8 cellular contexts compared by ENCODE assay signal in the genomic region with DNA sequence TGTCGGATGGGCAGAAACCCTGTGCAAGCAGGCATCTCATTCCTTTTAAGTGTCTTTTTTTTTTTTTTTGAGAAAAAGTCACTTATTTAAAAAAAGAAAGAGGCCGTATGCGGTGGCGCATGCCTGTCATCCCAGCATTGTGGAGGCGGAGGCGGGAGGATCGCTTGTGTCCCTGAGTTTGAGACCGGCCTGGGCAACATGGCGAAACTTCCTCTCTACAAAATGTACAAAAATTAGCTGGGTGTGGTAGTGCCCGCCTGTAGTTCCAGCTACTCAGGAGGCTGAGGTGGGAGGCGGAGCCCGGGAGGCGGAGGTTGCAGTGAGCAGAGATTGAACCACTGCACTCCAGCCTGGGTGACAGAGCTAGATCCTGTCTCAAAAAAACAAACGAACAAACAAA. TPM values are rescaled to one million over a fixed set of nuclear protein-coding genes. Genes with fewer than 3 reads are reported as not detected.
DNase-seq lines count a peak whose midpoint lies in the region; ATAC-seq, FAIRE-seq and TF ChIP-seq lines count a peak whose summit lies in the region.

No MANE protein-coding gene starts in this region.

- 72% methylated on average over 10 of the region's 14 CpGs for WGBS in right lobe of liver (ENCODE audit: insufficient coverage, low coverage, low lambda C conversion rate, missing lambda C conversion rate)
- 80% methylated on average over 14 of the region's 14 CpGs for WGBS in HepG2 (ENCODE audit: low lambda C conversion rate)
- WGBS in mesenchymal stem cell: 92% methylated on average over 10 of the region's 14 CpGs

- DNase-seq in right lobe of liver (no peak), HepG2 (ENCODE audit: low spot score) (no peak), mesenchymal stem cell (no peak), substantia nigra (lab: John Stamatoyannopoulos, UW) (no peak), NCI-H226 (no peak)

- no peak overlapping the region for H2BK15ac ChIP-seq in mesenchymal stem cell (ENCODE audit: low read depth, poor library complexity, severe bottlenecking)

- no peak overlapping the region for H2AK5ac ChIP-seq in mesenchymal stem cell (ENCODE audit: low read length, severe bottlenecking)

- no peak overlapping the region for H3K23ac ChIP-seq in mesenchymal stem cell (ENCODE audit: low read length in 2 of 2)

- intact Hi-C loops in right lobe of liver (cut with DNase I): no loop called here
- intact Hi-C loops in HepG2 (cut with micrococcal nuclease; ENCODE audit: unreplicated experiment): no loop called here

- H3K4me3 Mint-ChIP-seq in brain: peak overlapping the region; percentile 95 to 98 (median 96)

- H3K27ac Mint-ChIP-seq in brain: peak overlapping the region in 3 of 5 experiments; percentile 36 to 93 (median 73)

- no peak overlapping the region for H3K4ac ChIP-seq in mesenchymal stem cell (ENCODE audit: low read depth in 1 of 2, low read length in 2 of 2)

- peaks cover 0 to 12% (median 2%) of the 10 kb centered on the region in 4 donors for H3K4me1 ChIP-seq in right lobe of liver
- peaks cover 19% of the 10 kb centered on the region; the same call in 1 of the 2 replicates for H3K4me1 ChIP-seq in HepG2 (ENCODE audit: insufficient read depth, low read length)
- H3K4me1 ChIP-seq in mesenchymal stem cell (ENCODE audit: control insufficient read depth, insufficient read depth, low read depth, low read length): peaks cover 30% of the 10 kb centered on the region

- H3K36me3 ChIP-seq in right lobe of liver (no peaks in the 10 kb centered on the region), HepG2 (replicated peaks in 1 of 2; ENCODE audit: control insufficient read depth in 1 of 2, insufficient read depth in 2 of 2, low read length in 2 of 2) (no peaks in the 10 kb centered on the region), mesenchymal stem cell (ENCODE audit: control insufficient read depth in 1 of 2, insufficient read depth in 2 of 2, low read depth in 1 of 2, low read length in 2 of 2) (peaks cover 2 to 13% of the 10 kb centered on the region in 2 experiments)

- CTCF ChIA-PET in HepG2 (lab: Yijun Ruan, JAX; ENCODE audit: low intra/inter-chr PET ratio, low total read pairs): no interaction called here

- TF ChIP-seq RAD21 in HepG2 (CRISPR knock-in tag; IDR thresholded peaks at IDR 0.05): no peak

- H3K9me3 Mint-ChIP-seq in brain: peaks cover 0 to 3% (median 0%) of the 10 kb centered on the region in 5 experiments

- no peak overlapping the region for H2BK5ac ChIP-seq in mesenchymal stem cell (ENCODE audit: low read depth, low read length, poor library complexity, severe bottlenecking)

- H3K4me1 Mint-ChIP-seq in brain: peaks cover 64% of the 10 kb centered on the region

- POLR2A ChIA-PET in HepG2 (lab: Yijun Ruan, JAX): no interaction called here

- H4K8ac ChIP-seq in mesenchymal stem cell (ENCODE audit: low read length): no peak overlapping the region

- no TSS peak for BruUV-seq in HepG2 (replicated peaks; lab: Mats Ljungman, UMichigan)

- ATAC-seq in right lobe of liver (no peak), HepG2 (no peak), HG03196 (IDR thresholded peaks at IDR 0.05; ENCODE audit: unreplicated experiment) (no peak), HG03135 (IDR thresholded peaks at IDR 0.05; ENCODE audit: unreplicated experiment) (no peak)

- H3K79me2 ChIP-seq in HepG2 (ENCODE audit: insufficient read depth, low read length): no peaks in the 10 kb centered on the region

- H3K9ac ChIP-seq in HepG2 (ENCODE audit: insufficient read depth, low read depth, low read length) (no peak overlapping the region), mesenchymal stem cell (ENCODE audit: low read length) (peak overlapping the region; percentile 87)

- H3K79me1 ChIP-seq in mesenchymal stem cell (replicated peaks; ENCODE audit: low read length, poor library complexity, severe bottlenecking): peaks cover 29% of the 10 kb centered on the region

- H4K20me1 ChIP-seq in HepG2 (ENCODE audit: insufficient read depth, low read length): no peaks in the 10 kb centered on the region

- no peak overlapping the region for H3K14ac ChIP-seq in mesenchymal stem cell (ENCODE audit: low read length in 2 of 2)

- TF ChIP-seq EP300 in HepG2 (IDR thresholded peaks at IDR 0.05; ENCODE audit: low read depth in 2 of 2, low read length in 2 of 2) (no peak), HepG2 (CRISPR knock-in tag; IDR thresholded peaks at IDR 0.05; ENCODE audit: borderline replicate concordance) (no peak)

- H2BK120ac ChIP-seq in mesenchymal stem cell (ENCODE audit: low read depth, low read length): no peak overlapping the region

- no peak overlapping the region for H3K18ac ChIP-seq in mesenchymal stem cell (ENCODE audit: low read depth in 1 of 2, low read length in 2 of 2)

- no peak for FAIRE-seq in HepG2 (lab: Jason Lieb, UNC)

- H2AFZ ChIP-seq in HepG2 (ENCODE audit: low read length) (no peak overlapping the region), mesenchymal stem cell (ENCODE audit: low read depth, low read length) (no peak overlapping the region)

- H3K27me3 ChIP-seq in right lobe of liver (no peaks in the 10 kb centered on the region), HepG2 (ENCODE audit: control insufficient read depth in 1 of 2, insufficient read depth in 2 of 2, low read length in 2 of 2) (peaks cover 4 to 55% of the 10 kb centered on the region in 2 experiments; a peak in 4 of 5 replicates), mesenchymal stem cell (ENCODE audit: control insufficient read depth in 1 of 2, insufficient read depth in 1 of 2, low read length in 2 of 2) (peaks cover 13 to 21% of the 10 kb centered on the region in 2 experiments)

- H3K4me3 ChIP-seq in right lobe of liver (peak overlapping the region in 2 of 3 donors; percentile 44 to 65), HepG2 (replicated peaks in 1 of 3; ENCODE audit: insufficient read depth in 1 of 3, low read depth in 2 of 3, low read length in 3 of 3) (no peak overlapping the region), mesenchymal stem cell (ENCODE audit: insufficient read depth in 1 of 2, low read depth in 1 of 2, low read length in 2 of 2) (peak overlapping the region in 1 of 2 experiments; percentile 91)

- H2BK12ac ChIP-seq in mesenchymal stem cell (ENCODE audit: low read length in 2 of 2): no peak overlapping the region

- in situ Hi-C loops in HepG2 (cut with HindIII; ENCODE audit: extremely low pct_ligation_motif_present, low pct_unique_long_range_greater_than_20kb): no loop called here

- H3K27me3 Mint-ChIP-seq in brain: peaks cover 33% of the 10 kb centered on the region

- TF ChIP-seq CTCF in right lobe of liver (IDR thresholded peaks at IDR 0.05): no peak
- TF ChIP-seq CTCF in HepG2 (CRISPR knock-in tag; IDR thresholded peaks at IDR 0.05): no peak
- no peak for TF ChIP-seq CTCF in brain (conservative IDR thresholded peaks at IDR 0.05)

- H3K27ac ChIP-seq in right lobe of liver (no peak overlapping the region), HepG2 (ENCODE audit: extremely low read length, insufficient read depth, low read length) (no peak overlapping the region), mesenchymal stem cell (ENCODE audit: low read length, poor library complexity, severe bottlenecking) (no peak overlapping the region), substantia nigra (ENCODE audit: low read depth, low read length, poor library complexity, severe bottlenecking) (no peak overlapping the region)

- H3K4me2 ChIP-seq in HepG2 (ENCODE audit: low read depth, low read length) (no peak overlapping the region), mesenchymal stem cell (ENCODE audit: low read length, poor library complexity, severe bottlenecking) (peak overlapping the region; percentile 69)

- no peak overlapping the region for H4K91ac ChIP-seq in mesenchymal stem cell (ENCODE audit: low read length)

- TF ChIP-seq POLR2A in right lobe of liver (IDR thresholded peaks at IDR 0.05): no peak
- TF ChIP-seq POLR2A in HepG2 (IDR thresholded peaks at IDR 0.05; ENCODE audit: insufficient read depth in 1 of 2, low read depth in 2 of 2, low read length in 2 of 2): no peak

- peaks cover 17% of the 10 kb centered on the region for H3K36me3 Mint-ChIP-seq in brain

- H3K9me3 ChIP-seq in right lobe of liver: no peaks in the 10 kb centered on the region
- no peaks in the 10 kb centered on the region for H3K9me3 ChIP-seq in HepG2 (ENCODE audit: low read length)
- no peaks in the 10 kb centered on the region for H3K9me3 ChIP-seq in mesenchymal stem cell (ENCODE audit: control insufficient read depth, low read length)

TF ChIP-seq in HepG2, 621 proteins besides CTCF, POLR2A, EP300 and RAD21 (continues in another document):
- TF ChIP-seq YEATS2 (CRISPR knock-in tag; IDR thresholded peaks at IDR 0.05; ENCODE audit: borderline replicate concordance) (no peak), ZNF33B (CRISPR knock-in tag; IDR thresholded peaks at IDR 0.05) (no peak), ZNF432 (CRISPR knock-in tag; IDR thresholded peaks at IDR 0.05; ENCODE audit: borderline replicate concordance) (no peak), RBFOX2 (IDR thresholded peaks at IDR 0.05; ENCODE audit: low read depth, low read length) (no peak)

RNA-seq across cellular contexts. Expression of a gene that starts 1.7 kb away (rescaled TPM):
- total RNA-seq in right lobe of liver (10 to 100 TPM in 2 of 6 experiments, 1 to 10 TPM in 4; 4.3 to 22.2 (median 7.6) TPM), HepG2 (2016; rRNA removed; fragmentation: Illumina TruSeq; extraction: Trizol) (0.27 and 0.31 TPM in 2 replicates)
- total RNA-seq in HepG2 (2016; cell fraction: cytosol; rRNA removed; fragmentation: Illumina TruSeq; extraction: Trizol; ENCODE audit: low read depth): 0.35 and 0.40 TPM in 2 replicates
- total RNA-seq in HepG2 (2016; cell fraction: insoluble cytoplasmic fraction; rRNA removed; fragmentation: Illumina TruSeq; extraction: Trizol): 0.31 and 0.45 TPM in 2 replicates
- 0.31 and 0.37 TPM in 2 replicates for total RNA-seq in HepG2 (2016; cell fraction: membrane; rRNA removed; fragmentation: Illumina TruSeq; extraction: Trizol)
- total RNA-seq in HepG2 (2016; cell fraction: nucleus; rRNA removed; fragmentation: Illumina TruSeq; extraction: Trizol): 0.34 and 0.59 TPM in 2 replicates
- polyA plus RNA-seq in HepG2 (2011; rRNA removed) (0.41 and 0.59 TPM in 2 replicates), brain (ENCODE audit: insufficient read depth, low read depth, low replicate concordance) (17.8 TPM)
- polyA plus RNA-seq in HepG2 (2011; cell fraction: cytosol; rRNA removed): 0.32 and 0.50 TPM in 2 replicates
- polyA plus RNA-seq in HepG2 (2011; cell fraction: nucleus; rRNA removed): 0.72 and 0.85 TPM in 2 replicates
- polyA plus RNA-seq in HepG2 (2012): 0.47 and 1.5 TPM in 2 replicates
- polyA plus RNA-seq in HepG2 (2016; cell fraction: cytosol; fragmentation: Illumina TruSeq; extraction: Trizol; ENCODE audit: low read depth): 0.21 and 0.23 TPM in 2 replicates
- polyA plus RNA-seq in HepG2 (2016; cell fraction: insoluble cytoplasmic fraction; fragmentation: Illumina TruSeq; extraction: Trizol; ENCODE audit: low read depth): 0.35 and 0.58 TPM in 2 replicates
- polyA plus RNA-seq in HepG2 (2016; cell fraction: membrane; fragmentation: Illumina TruSeq; extraction: Trizol; ENCODE audit: low read depth): 0.40 and 0.45 TPM in 2 replicates
- polyA plus RNA-seq in HepG2 (2016; cell fraction: nucleus; fragmentation: Illumina TruSeq; extraction: Trizol; ENCODE audit: insufficient read depth, low read depth): 0.70 and 0.75 TPM in 2 replicates
- 0.10 and 0.21 TPM in 2 replicates for polyA minus RNA-seq in HepG2 (2011; rRNA and poly(A)+ RNA removed; ENCODE audit: low replicate concordance)
- polyA minus RNA-seq in HepG2 (2011; cell fraction: cytosol; rRNA and poly(A)+ RNA removed): not detected in 2 replicates
- 0.52 and 1.2 TPM in 2 replicates for polyA minus RNA-seq in HepG2 (2011; cell fraction: nucleus; rRNA and poly(A)+ RNA removed)
- 20.6 TPM for polyA plus RNA-seq in mesenchymal stem cell (2013, experiment 1 of 2)
- polyA plus RNA-seq in mesenchymal stem cell (2013, experiment 2 of 2): 20.8 TPM

Comparison
In these comparisons a context has a peak if more than half of its experiments do, and no peak if none do; other contexts are left out.
1. H3K4me3 ChIP-seq: peak in right lobe of liver (2 of 3); none in HepG2 (0 of 3).